8 cellular contexts compared by ENCODE assay signal in genomic region chr16:84754353-84754856, GRCh38. TPM values are rescaled to one million over a fixed set of nuclear protein-coding genes. Genes with fewer than 3 reads are reported as not detected.
DNase-seq lines count a peak whose midpoint lies in the region; ATAC-seq, FAIRE-seq and TF ChIP-seq lines count a peak whose summit lies in the region.

No MANE protein-coding gene starts in this region.

- peak; percentile 66 for TF ChIP-seq CTCF in AG09309 (IDR thresholded peaks at IDR 0.05; ENCODE audit: control insufficient read depth, insufficient read depth, low read depth, low read length, missing control alignments)
- peak in 6 of 7 experiments; percentile 36 to 92 (median 84) for TF ChIP-seq CTCF in stomach (IDR thresholded peaks at IDR 0.05)

- peak; percentile 55 for ATAC-seq in GM18861 (IDR thresholded peaks at IDR 0.05; ENCODE audit: unreplicated experiment)

- H3K4me1 ChIP-seq in NT2/D1 (ENCODE audit: insufficient read depth, insufficient read length) (no peaks in the 10 kb centered on the region), stomach (peaks cover 7 to 81% (median 42%) of the 10 kb centered on the region in 4 donors)

- H3K27ac ChIP-seq in epithelial cell of prostate (peak overlapping the region; percentile 68), stomach (peak overlapping the region in 3 of 5 donors; percentile 46 to 74 (median 60))

- peak; percentile 54 for FAIRE-seq in HTR-8/SVneo (lab: Jason Lieb, UNC)

- H3K36me3 ChIP-seq in NT2/D1 (ENCODE audit: insufficient read depth, insufficient read length, low read length) (peaks cover 61% of the 10 kb centered on the region), stomach (peaks cover 0 to 14% (median 9%) of the 10 kb centered on the region in 4 donors)

- no peak for TF ChIP-seq EP300 in stomach (IDR thresholded peaks at IDR 0.05)

- WGBS in stomach, 5 donors: 4 to 7% (median 5%) methylated on average over 12 of the region's 12 CpGs

- intact Hi-C loops in stomach (cut with DNase I; ENCODE audit: low total_unique reads): loop anchor here (5.0 kb wide), 1 partner anchor 198 kb away; no protein-coding TSS in a partner anchor

- H3K9ac ChIP-seq in NT2/D1 (ENCODE audit: insufficient read length, low read depth): no peak overlapping the region

- DNase-seq in AG09309 (ENCODE audit: low read depth): peak; percentile 74
- peak; percentile 70 for DNase-seq in HTR-8/SVneo (ENCODE audit: insufficient read length, low spot score)
- peak; percentile 56 for DNase-seq in NT2/D1 (ENCODE audit: low read depth, low spot score)
- DNase-seq in activated CD8-positive, alpha-beta memory T cell treated with anti-CD3 and anti-CD28 coated beads, Interleukin-2, amount 50 U/mL, for 48 hours: peak; percentile 62
- peak; percentile 64 for DNase-seq in epithelial cell of prostate (ENCODE audit: low read depth, low spot score)
- DNase-seq in myocyte (ENCODE audit: low read depth): peak; percentile 80
- DNase-seq in stomach: peak; percentile 67

- no peak for TF ChIP-seq POLR2A in stomach (IDR thresholded peaks at IDR 0.05)

- no peaks in the 10 kb centered on the region for H3K9me3 ChIP-seq in NT2/D1 (ENCODE audit: insufficient read depth, low read length)
- H3K9me3 ChIP-seq in stomach: no peaks in the 10 kb centered on the region

- H3K27me3 ChIP-seq in NT2/D1 (ENCODE audit: insufficient read depth, insufficient read length) (no peaks in the 10 kb centered on the region), stomach (no peaks in the 10 kb centered on the region)

- H3K4me3 ChIP-seq in AG09309 (ENCODE audit: control insufficient read depth, low read depth, low read length): no peak overlapping the region
- no peak overlapping the region for H3K4me3 ChIP-seq in NT2/D1 (ENCODE audit: insufficient read length, low read depth)
- no peak overlapping the region for H3K4me3 ChIP-seq in stomach

RNA-seq across cellular contexts. Expression of gene USP10, which starts 54.6 kb away (rescaled TPM):
- total RNA-seq in myocyte (49.8 and 53.2 TPM in 2 replicates), stomach (100 to 1,000 TPM in 1 of 5 donors, 10 to 100 TPM in 4; 37.4 to 183 (median 54.2) TPM)
- 37.4 TPM for polyA plus RNA-seq in myocyte (2012)
- polyA plus RNA-seq in stomach: 10 to 100 TPM; 17.1 to 33.0 (median 22.6) TPM
